ENCODE assay signal across 16 cellular contexts in genomic region chr14:34046799-34047520, GRCh38.
DNase-seq lines count a peak whose midpoint lies in the region; ATAC-seq and TF ChIP-seq lines count a peak whose summit lies in the region.
"Had no signal": no experiment of that assay in that cellular context is flagged by ENCODE, and none has a peak within 500 bp of the region (broad histone marks: within the 10 kb centered on the region; RNA-seq: fewer than 3 reads in every experiment).

No MANE protein-coding gene starts in this region.

- no peak for TF ChIP-seq POLR2A in erythroblast (IDR thresholded peaks at IDR 0.05; ENCODE audit: low read length)

- H3K36me3 Mint-ChIP-seq in activated CD4-positive, alpha-beta T cell treated with anti-CD3 and anti-CD28 coated beads, Interleukin-2, amount 10 ng/mL, durations not matched to agents 24 days and 14 days (ENCODE audit: low read depth), result peaks cover 20% of the 10 kb centered on the region
- H3K36me3 Mint-ChIP-seq in CD4-positive, alpha-beta memory T cell, result no peaks in the 10 kb centered on the region
- no peaks in the 10 kb centered on the region for H3K36me3 Mint-ChIP-seq in T-helper 17 cell (ENCODE audit: low read depth)

- H3K27me3 Mint-ChIP-seq in activated CD4-positive, alpha-beta T cell treated with anti-CD3 and anti-CD28 coated beads, Interleukin-2, amount 10 ng/mL, durations not matched to agents 24 days and 14 days, result no peaks in the 10 kb centered on the region
- no peaks in the 10 kb centered on the region for H3K27me3 Mint-ChIP-seq in CD4-positive, alpha-beta memory T cell
- H3K27me3 Mint-ChIP-seq in T-helper 17 cell, result no peaks in the 10 kb centered on the region

- H3K27ac Mint-ChIP-seq in activated CD4-positive, alpha-beta T cell treated with anti-CD3 and anti-CD28 coated beads, Interleukin-2, amount 10 ng/mL, durations not matched to agents 24 days and 14 days, result peak overlapping the region; percentile 39
- H3K27ac Mint-ChIP-seq in CD4-positive, alpha-beta memory T cell, result peak overlapping the region in 5 of 7 donors; percentile 27 to 67 (median 51)
- peak overlapping the region; percentile 19 for H3K27ac Mint-ChIP-seq in T-helper 17 cell

- intact Hi-C loops in activated CD4-positive, alpha-beta T cell treated with anti-CD3 and anti-CD28 coated beads, Interleukin-2, amount 10 ng/mL, durations not matched to agents 24 days and 14 days (cut with micrococcal nuclease), result loop anchor here (10.0 kb wide), 1 partner anchor 48 kb away; no protein-coding TSS in a partner anchor
- intact Hi-C loops in CD4-positive, alpha-beta memory T cell (cut with micrococcal nuclease), result no loop called here

- no peaks in the 10 kb centered on the region for H3K36me3 ChIP-seq in CD4-positive, alpha-beta memory T cell (ENCODE audit: insufficient read depth, low read length)
- H3K36me3 ChIP-seq: BLaER1 had no signal

- CTCF ChIA-PET in CD4-positive, alpha-beta memory T cell (lab: Charles Lee; ENCODE audit: partially characterized antibody), result interaction anchor here (1.2 to 1.4 kb wide), 2 partner anchors 8 to 13 kb away, joined by 3 read pairs; no protein-coding TSS in a partner anchor

- no peak for ATAC-seq in T-helper 17 cell
- ATAC-seq in HG02759 (IDR thresholded peaks at IDR 0.05; ENCODE audit: unreplicated experiment), result no peak

- H3K9me3 ChIP-seq in CD4-positive, alpha-beta memory T cell (ENCODE audit: control insufficient read depth in 1 of 2, low read length in 2 of 2), result no peaks in the 10 kb centered on the region
- H3K9me3 ChIP-seq in T-helper 17 cell (ENCODE audit: control insufficient read depth, low read length, poor library complexity, severe bottlenecking), result no peaks in the 10 kb centered on the region
- H3K9me3 ChIP-seq: BLaER1 had no signal

- no peaks in the 10 kb centered on the region for H3K27me3 ChIP-seq in CD4-positive, alpha-beta memory T cell (ENCODE audit: insufficient read depth, low read length)
- H3K27me3 ChIP-seq: BLaER1 had no signal

- H3K4me1 ChIP-seq in CD4-positive, alpha-beta memory T cell (ENCODE audit: insufficient read depth, low read length), result peaks cover 57% of the 10 kb centered on the region

- POLR2A ChIA-PET in CD4-positive, alpha-beta memory T cell (lab: Charles Lee; ENCODE audit: partially characterized antibody), result interaction anchor here (1.1 kb wide), 1 partner anchor 10 kb away, joined by 3 read pairs; no protein-coding TSS in a partner anchor

- H3K4me1 Mint-ChIP-seq in activated CD4-positive, alpha-beta T cell treated with anti-CD3 and anti-CD28 coated beads, Interleukin-2, amount 10 ng/mL, durations not matched to agents 24 days and 14 days, result peaks cover 65% of the 10 kb centered on the region
- H3K4me1 Mint-ChIP-seq in CD4-positive, alpha-beta memory T cell, result peaks cover 41 to 66% (median 54%) of the 10 kb centered on the region in 4 donors
- peaks cover 63% of the 10 kb centered on the region for H3K4me1 Mint-ChIP-seq in T-helper 17 cell

- no peak overlapping the region for H3K4me3 ChIP-seq in CD4-positive, alpha-beta memory T cell (ENCODE audit: low read length in 2 of 2)
- H3K4me3 ChIP-seq: BLaER1 had no signal

- H3K9me3 Mint-ChIP-seq in activated CD4-positive, alpha-beta T cell treated with anti-CD3 and anti-CD28 coated beads, Interleukin-2, amount 10 ng/mL, durations not matched to agents 24 days and 14 days, result peaks cover 14% of the 10 kb centered on the region
- H3K9me3 Mint-ChIP-seq in CD4-positive, alpha-beta memory T cell, result peaks cover 0 to 5% (median 0%) of the 10 kb centered on the region in 8 donors

- DNase-seq in activated CD4-positive, alpha-beta T cell treated with anti-CD3 and anti-CD28 coated beads, Interleukin-2, amount 10 ng/mL, durations not matched to agents 24 days and 14 days, result peak; percentile 66
- no peak for DNase-seq in activated CD4-positive, alpha-beta T cell treated with anti-CD3 and anti-CD28 coated beads, Interleukin-2, amount 50 U/mL, for 1 hour
- no peak for DNase-seq in CD4-positive, alpha-beta memory T cell
- DNase-seq in T-helper 17 cell, result no peak
- DNase-seq in erythroblast (lab: John Stamatoyannopoulos, UW), result peak; percentile 38 to 77
- DNase-seq in iPS-NIHi11 (ENCODE audit: low spot score), result no peak
- DNase-seq in GDM1 (lab: John Stamatoyannopoulos, UW), result no peak
- DNase-seq: 8988T, EL, GOT3, NCI-H1417, NCI-H2029, NCI-H2171 treated with DMSO at 0.1 percent for 48 hours, NCI-H510A had no signal

- H3K27ac ChIP-seq in CD4-positive, alpha-beta memory T cell (ENCODE audit: low read depth, low read length), result no peak overlapping the region
- H3K27ac ChIP-seq: BLaER1 had no signal

- H3K4me3 Mint-ChIP-seq in activated CD4-positive, alpha-beta T cell treated with anti-CD3 and anti-CD28 coated beads, Interleukin-2, amount 10 ng/mL, durations not matched to agents 24 days and 14 days, result peak overlapping the region; percentile 51
- peak overlapping the region in 4 of 8 donors; percentile 31 to 52 (median 32) for H3K4me3 Mint-ChIP-seq in CD4-positive, alpha-beta memory T cell
- peak overlapping the region; percentile 58 for H3K4me3 Mint-ChIP-seq in T-helper 17 cell

Comparison
In these comparisons a context has a peak if more than half of its experiments do, and no peak if none do; other contexts are left out.
1. DNase-seq: peak in activated CD4-positive, alpha-beta T cell treated with anti-CD3 and anti-CD28 coated beads, Interleukin-2, amount 10 ng/mL, durations not matched to agents 24 days and 14 days (single experiment) and erythroblast (2 of 2); none in activated CD4-positive, alpha-beta T cell treated with anti-CD3 and anti-CD28 coated beads, Interleukin-2, amount 50 U/mL, for 1 hour (single experiment), CD4-positive, alpha-beta memory T cell (0 of 5), T-helper 17 cell (0 of 3), iPS-NIHi11 (single experiment) and GDM1 (single experiment).
2. Peak in every context shown above with its lines, with median percentiles within 50 percentile points of each other: H3K27ac Mint-ChIP-seq.